17 cellular contexts compared by ENCODE assay signal in genomic region chr5:14367364-14367763, GRCh38.
A peak's percentile ranks its signal among the peaks of the same experiment; 100 is the strongest.
DNase-seq lines count a peak whose midpoint lies in the region; ATAC-seq, FAIRE-seq and TF ChIP-seq lines count a peak whose summit lies in the region.
"Had no signal": no experiment of that assay in that cellular context is flagged by ENCODE, and none has a peak within 500 bp of the region (broad histone marks: within the 10 kb centered on the region; RNA-seq: fewer than 3 reads in every experiment).

No MANE protein-coding gene starts in this region.

- WGBS in heart right ventricle, 2 donors: 58 to 68% methylated on average over 3 of the region's 3 CpGs
- WGBS in esophagus muscularis mucosa: 94% methylated on average over 3 of the region's 3 CpGs

- CTCF ChIA-PET in activated CD8-positive, alpha-beta memory T cell treated with anti-CD3 and anti-CD28 coated beads, Interleukin-2, amount 10 ng/mL, durations not matched to agents 7 days and 5 days (lab: Charles Lee): interaction anchor here (0.9 to 8.7 kb wide), 7 partner anchors 10 to 288 kb away, joined by 3 to 163 read pairs (median 3); no protein-coding TSS in a partner anchor

- H3K27me3 ChIP-seq in heart right ventricle (no peaks in the 10 kb centered on the region), astrocyte (ENCODE audit: insufficient read depth, low read length) (no peaks in the 10 kb centered on the region), esophagus muscularis mucosa (no peaks in the 10 kb centered on the region)
- H3K27me3 ChIP-seq: BE2C had no signal

- peaks cover 89% of the 10 kb centered on the region for H4K20me1 ChIP-seq in astrocyte (ENCODE audit: insufficient read depth, low read length)

- peaks cover 65% of the 10 kb centered on the region for H3K4me1 Mint-ChIP-seq in activated CD8-positive, alpha-beta memory T cell treated with anti-CD3 and anti-CD28 coated beads, Interleukin-2, amount 10 ng/mL, durations not matched to agents 7 days and 5 days
- H3K4me1 Mint-ChIP-seq in astrocyte (ENCODE audit: low read depth, unreplicated experiment): peaks cover 32% of the 10 kb centered on the region

- H3K36me3 Mint-ChIP-seq in activated CD8-positive, alpha-beta memory T cell treated with anti-CD3 and anti-CD28 coated beads, Interleukin-2, amount 10 ng/mL, durations not matched to agents 7 days and 5 days: no peaks in the 10 kb centered on the region
- H3K36me3 Mint-ChIP-seq in astrocyte (ENCODE audit: low read depth, unreplicated experiment): peaks cover 32% of the 10 kb centered on the region
- H3K36me3 Mint-ChIP-seq: CD4-positive, alpha-beta memory T cell had no signal

- no peak overlapping the region for H2AFZ ChIP-seq in astrocyte (ENCODE audit: low read depth, low read length)
- H2AFZ ChIP-seq: GM23248 had no signal

- H3K36me3 ChIP-seq in heart right ventricle: peaks cover 0 to 100% (median 54%) of the 10 kb centered on the region in 9 donors
- peaks cover 89% of the 10 kb centered on the region for H3K36me3 ChIP-seq in astrocyte (ENCODE audit: insufficient read depth, low read length)
- peaks cover 65 to 98% (median 88%) of the 10 kb centered on the region in 4 donors for H3K36me3 ChIP-seq in esophagus muscularis mucosa

- no peaks in the 10 kb centered on the region for H3K9me3 Mint-ChIP-seq in activated CD8-positive, alpha-beta memory T cell treated with anti-CD3 and anti-CD28 coated beads, Interleukin-2, amount 10 ng/mL, durations not matched to agents 7 days and 5 days (ENCODE audit: low read depth)
- no peaks in the 10 kb centered on the region for H3K9me3 Mint-ChIP-seq in astrocyte (ENCODE audit: unreplicated experiment)

- ATAC-seq in activated CD8-positive, alpha-beta memory T cell treated with anti-CD3 and anti-CD28 coated beads, Interleukin-2, amount 10 ng/mL, durations not matched to agents 7 days and 5 days: no peak
- peak in 4 of 8 donors; percentile 15 to 58 (median 42) for ATAC-seq in heart right ventricle
- ATAC-seq in HG03139 (IDR thresholded peaks at IDR 0.05; ENCODE audit: unreplicated experiment): no peak
- ATAC-seq: A549, GM12878, HCT116 had no signal

- TF ChIP-seq CTCF in heart right ventricle (IDR thresholded peaks at IDR 0.05): no peak
- TF ChIP-seq CTCF in astrocyte (IDR thresholded peaks at IDR 0.05; ENCODE audit: insufficient read depth, low read depth, low read length): no peak
- no peak for TF ChIP-seq CTCF in esophagus muscularis mucosa (IDR thresholded peaks at IDR 0.05)

- H3K27ac ChIP-seq in heart right ventricle: peak overlapping the region in 6 of 10 donors; percentile 2 to 59 (median 38)
- H3K27ac ChIP-seq in astrocyte (ENCODE audit: low read depth, low read length): no peak overlapping the region
- H3K27ac ChIP-seq in esophagus muscularis mucosa (replicated peaks in 1 of 4): no peak overlapping the region
- H3K27ac ChIP-seq: A549, C4-2B, GM23248 had no signal

- TF ChIP-seq POLR2A in esophagus muscularis mucosa (IDR thresholded peaks at IDR 0.05; ENCODE audit: low read depth): no peak

- no peak overlapping the region for H3K4me3 Mint-ChIP-seq in activated CD8-positive, alpha-beta memory T cell treated with anti-CD3 and anti-CD28 coated beads, Interleukin-2, amount 10 ng/mL, durations not matched to agents 7 days and 5 days
- H3K4me3 Mint-ChIP-seq in astrocyte (ENCODE audit: unreplicated experiment): no peak overlapping the region

- H3K4me3 ChIP-seq in heart right ventricle (no peak overlapping the region), astrocyte (ENCODE audit: insufficient read depth, low read depth, low read length) (no peak overlapping the region), esophagus muscularis mucosa (no peak overlapping the region)
- H3K4me3 ChIP-seq: A549, GM12878, GM23248 had no signal

- H3K9me3 ChIP-seq in heart right ventricle (no peaks in the 10 kb centered on the region), astrocyte (ENCODE audit: insufficient read depth, low read depth, low read length) (no peaks in the 10 kb centered on the region), esophagus muscularis mucosa (no peaks in the 10 kb centered on the region)
- H3K9me3 ChIP-seq: A549, BE2C had no signal

- no peak overlapping the region for H3K9ac ChIP-seq in astrocyte (ENCODE audit: low read length)
- H3K9ac ChIP-seq: GM23248 had no signal

- H3K79me2 ChIP-seq in astrocyte (ENCODE audit: insufficient read depth, low read length): peaks cover 73% of the 10 kb centered on the region

- H3K4me2 ChIP-seq in astrocyte (ENCODE audit: low read length): no peak overlapping the region
- H3K4me2 ChIP-seq: A549 had no signal

- intact Hi-C loops in heart right ventricle (cut with DNase I): loop anchor here in 1 of 10 donors (10.0 kb wide), 1 partner anchor 277 kb away; no protein-coding TSS in a partner anchor
- intact Hi-C loops in cardiac septum (cut with DNase I): loop anchor here (5.0 kb wide), 1 partner anchor 380 kb away; no protein-coding TSS in a partner anchor
- intact Hi-C loops in esophagus muscularis mucosa (cut with DNase I): no loop called here

- no peak for TF ChIP-seq EP300 in esophagus muscularis mucosa (IDR thresholded peaks at IDR 0.05)

- no peak for FAIRE-seq in astrocyte (lab: Jason Lieb, UNC)
- FAIRE-seq: A549, GM12878, GM18507, H54 had no signal

- H3K27ac Mint-ChIP-seq in activated CD8-positive, alpha-beta memory T cell treated with anti-CD3 and anti-CD28 coated beads, Interleukin-2, amount 10 ng/mL, durations not matched to agents 7 days and 5 days: peak overlapping the region; percentile 78
- H3K27ac Mint-ChIP-seq in astrocyte (ENCODE audit: unreplicated experiment): peak overlapping the region; percentile 47

- peaks cover 0 to 16% (median 9%) of the 10 kb centered on the region in 9 donors for H3K4me1 ChIP-seq in heart right ventricle
- H3K4me1 ChIP-seq in astrocyte (ENCODE audit: insufficient read depth, low read length): peaks cover 4% of the 10 kb centered on the region
- H3K4me1 ChIP-seq in esophagus muscularis mucosa: peaks cover 0 to 4% (median 0%) of the 10 kb centered on the region in 4 donors
- H3K4me1 ChIP-seq: A549 had no signal

- H3K27me3 Mint-ChIP-seq in activated CD8-positive, alpha-beta memory T cell treated with anti-CD3 and anti-CD28 coated beads, Interleukin-2, amount 10 ng/mL, durations not matched to agents 7 days and 5 days: peaks cover 3% of the 10 kb centered on the region
- H3K27me3 Mint-ChIP-seq in astrocyte (ENCODE audit: low read depth, unreplicated experiment): no peaks in the 10 kb centered on the region

- no peak for DNase-seq in activated CD8-positive, alpha-beta memory T cell treated with anti-CD3 and anti-CD28 coated beads, Interleukin-2, amount 10 ng/mL, durations not matched to agents 7 days and 5 days
- no peak for DNase-seq in activated CD8-positive, alpha-beta memory T cell treated with anti-CD3 and anti-CD28 coated beads for 24 hours
- DNase-seq in heart right ventricle (no peak), cardiac septum (ENCODE audit: low spot score) (no peak), astrocyte (ENCODE audit: low read depth) (no peak), esophagus muscularis mucosa (ENCODE audit: extremely low spot score) (peak; percentile 66)
- DNase-seq: BE2C; CD4-positive, alpha-beta memory T cell; DMS79; GM23248 had no signal

Comparison
In these comparisons a context has a peak if more than half of its experiments do, and no peak if none do; other contexts are left out.
1. H3K27ac ChIP-seq: peak in heart right ventricle (6 of 10); none in astrocyte (single experiment) and esophagus muscularis mucosa (0 of 4).